ENCODE assay signal across 8 cellular contexts in the genomic region with DNA sequence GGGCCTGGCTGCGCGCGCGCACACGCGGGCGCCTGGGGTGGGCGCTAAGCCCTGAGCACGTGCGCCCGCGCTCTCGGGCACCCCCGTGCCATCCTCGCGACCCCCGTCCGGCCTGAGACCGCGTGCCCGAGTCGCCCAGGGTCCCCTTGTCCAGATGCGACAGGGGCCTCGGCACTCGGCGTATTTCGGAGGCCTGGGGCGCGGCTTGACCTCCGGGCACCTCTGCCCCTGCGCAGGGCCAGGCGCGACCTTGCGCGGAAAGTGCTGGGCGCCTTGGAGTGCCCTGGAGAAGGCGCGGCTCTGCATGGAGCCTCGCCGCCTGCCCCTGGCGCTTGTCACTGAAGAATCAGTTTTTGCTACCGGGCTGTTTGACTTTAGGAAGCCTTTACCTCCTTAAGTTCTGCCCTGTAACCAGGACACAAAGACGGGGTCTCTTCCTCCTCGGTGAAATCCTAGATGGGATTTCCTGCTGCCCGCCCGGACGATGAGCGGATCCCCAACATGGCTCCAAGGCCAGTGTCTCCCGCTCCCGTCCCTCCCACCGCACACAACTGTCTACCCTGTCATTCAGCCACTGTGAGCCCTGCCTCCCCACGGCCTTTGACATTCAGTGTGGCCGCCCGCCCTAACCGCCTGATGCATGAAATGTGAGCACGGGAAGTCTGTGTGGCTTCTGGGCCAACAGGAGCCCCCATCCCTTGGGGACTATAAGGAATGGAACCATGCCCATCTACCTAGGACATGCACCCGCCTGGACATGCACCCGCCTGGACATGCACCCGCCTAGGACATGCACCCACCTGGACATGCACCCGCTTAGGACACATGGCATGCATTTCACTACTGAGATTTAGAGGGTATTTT. TPM values are rescaled to one million over a fixed set of nuclear protein-coding genes. Genes with fewer than 3 reads are reported as not detected.
DNase-seq lines count a peak whose midpoint lies in the region; ATAC-seq and TF ChIP-seq lines count a peak whose summit lies in the region.

No MANE protein-coding gene starts in this region.

- POLR2A ChIA-PET in naive thymus-derived CD8-positive, alpha-beta T cell (lab: Charles Lee) = no interaction called here

- H3K4me1 ChIP-seq in CD4-positive, CD25-positive, alpha-beta regulatory T cell (ENCODE audit: control insufficient read depth, insufficient read depth, low read length, poor library complexity, severe bottlenecking) = peaks cover 13% of the 10 kb centered on the region
- peaks cover 11% of the 10 kb centered on the region for H3K4me1 ChIP-seq in effector memory CD4-positive, alpha-beta T cell (ENCODE audit: control insufficient read depth, insufficient read depth, low read length, poor library complexity, severe bottlenecking)

- no peak for TF ChIP-seq CTCF in LNCaP clone FGC (IDR thresholded peaks at IDR 0.05; ENCODE audit: control insufficient read depth, extremely low read depth, insufficient read depth)

- no peak for ATAC-seq in CD4-positive, CD25-positive, alpha-beta regulatory T cell (ENCODE audit: low read depth in 2 of 2)
- ATAC-seq in naive thymus-derived CD8-positive, alpha-beta T cell = peak in 1 of 2 donors; percentile 4

- no peaks in the 10 kb centered on the region for H3K36me3 ChIP-seq in CD4-positive, CD25-positive, alpha-beta regulatory T cell (ENCODE audit: control insufficient read depth, insufficient read depth, low read length)
- no peaks in the 10 kb centered on the region for H3K36me3 ChIP-seq in effector memory CD4-positive, alpha-beta T cell (ENCODE audit: control insufficient read depth, insufficient read depth, low read length)

- H3K4me3 ChIP-seq in CD4-positive, CD25-positive, alpha-beta regulatory T cell (ENCODE audit: low read depth, low read length) = no peak overlapping the region
- H3K4me3 ChIP-seq in LNCaP clone FGC (ENCODE audit: low read depth, low read length) = peak overlapping the region; percentile 62
- H3K4me3 ChIP-seq in effector memory CD4-positive, alpha-beta T cell (ENCODE audit: insufficient read depth, low read depth, low read length, poor library complexity, severe bottlenecking) = peak overlapping the region; percentile 64

- H3K9me3 Mint-ChIP-seq in CD4-positive, CD25-positive, alpha-beta regulatory T cell = peaks cover 0 to 2% (median 0%) of the 10 kb centered on the region in 7 donors
- peaks cover 0 to 1% (median 0%) of the 10 kb centered on the region in 9 donors for H3K9me3 Mint-ChIP-seq in naive thymus-derived CD8-positive, alpha-beta T cell

- peaks cover 0 to 12% (median 5%) of the 10 kb centered on the region in 4 donors for H3K4me1 Mint-ChIP-seq in CD4-positive, CD25-positive, alpha-beta regulatory T cell
- peaks cover 6 to 21% (median 14%) of the 10 kb centered on the region in 4 donors for H3K4me1 Mint-ChIP-seq in naive thymus-derived CD8-positive, alpha-beta T cell

- peak in 1 of 3 donors; percentile 13 for DNase-seq in CD4-positive, CD25-positive, alpha-beta regulatory T cell
- DNase-seq in LNCaP clone FGC (ENCODE audit: low read depth) (no peak), cerebellar cortex (ENCODE audit: low spot score) (no peak), kidney glomerular epithelial cell (lab: John Stamatoyannopoulos, UW) (no peak), NCI-H128 (lab: John Stamatoyannopoulos, UW; ENCODE audit: unreplicated experiment) (no peak)
- DNase-seq in effector memory CD4-positive, alpha-beta T cell = no peak
- DNase-seq in naive thymus-derived CD8-positive, alpha-beta T cell = peak in 2 of 10 donors; percentile 21 to 25
- DNase-seq in stimulated activated CD4-positive, alpha-beta T cell treated with anti-CD3 and anti-CD28 coated beads, Interleukin-4, amount 100 ng/mL, for 24 hours = no peak

- peak overlapping the region; percentile 73 to 90 (median 84) for H3K4me3 Mint-ChIP-seq in CD4-positive, CD25-positive, alpha-beta regulatory T cell
- H3K4me3 Mint-ChIP-seq in naive thymus-derived CD8-positive, alpha-beta T cell = peak overlapping the region; percentile 71 to 85 (median 78)

- H3K27ac Mint-ChIP-seq in CD4-positive, CD25-positive, alpha-beta regulatory T cell = peak overlapping the region in 1 of 3 donors; percentile 67
- H3K27ac Mint-ChIP-seq in naive thymus-derived CD8-positive, alpha-beta T cell = peak overlapping the region in 6 of 10 donors; percentile 25 to 80 (median 46)

- H3K27me3 ChIP-seq in CD4-positive, CD25-positive, alpha-beta regulatory T cell (ENCODE audit: control insufficient read depth, insufficient read depth, low read length) = peaks cover 4% of the 10 kb centered on the region
- no peaks in the 10 kb centered on the region for H3K27me3 ChIP-seq in effector memory CD4-positive, alpha-beta T cell (replicated peaks; ENCODE audit: control insufficient read depth, insufficient read depth, low read length, poor library complexity, severe bottlenecking)

- H3K9me3 ChIP-seq in CD4-positive, CD25-positive, alpha-beta regulatory T cell (ENCODE audit: control insufficient read depth in 2 of 2, low read length in 2 of 2) = no peaks in the 10 kb centered on the region
- no peaks in the 10 kb centered on the region for H3K9me3 ChIP-seq in effector memory CD4-positive, alpha-beta T cell (ENCODE audit: control insufficient read depth, low read length)

- no peaks in the 10 kb centered on the region for H3K36me3 Mint-ChIP-seq in CD4-positive, CD25-positive, alpha-beta regulatory T cell
- H3K36me3 Mint-ChIP-seq in naive thymus-derived CD8-positive, alpha-beta T cell = no peaks in the 10 kb centered on the region

- H3K27me3 Mint-ChIP-seq in CD4-positive, CD25-positive, alpha-beta regulatory T cell = peaks cover 27% of the 10 kb centered on the region
- H3K27me3 Mint-ChIP-seq in naive thymus-derived CD8-positive, alpha-beta T cell = no peaks in the 10 kb centered on the region

- H3K27ac ChIP-seq in CD4-positive, CD25-positive, alpha-beta regulatory T cell (ENCODE audit: insufficient read depth, low read length, poor library complexity, severe bottlenecking) = peak overlapping the region; percentile 57
- H3K27ac ChIP-seq in effector memory CD4-positive, alpha-beta T cell (ENCODE audit: insufficient read depth, low read length, poor library complexity, severe bottlenecking) = no peak overlapping the region

RNA-seq across cellular contexts. Expression of a gene that starts 1.1 kb away (rescaled TPM):
- total RNA-seq in CD4-positive, CD25-positive, alpha-beta regulatory T cell = 6.6 TPM
- polyA plus RNA-seq in CD4-positive, CD25-positive, alpha-beta regulatory T cell = 1 to 10 TPM; 3.5 to 7.0 (median 6.5) TPM
- total RNA-seq in naive thymus-derived CD8-positive, alpha-beta T cell = 10 to 100 TPM; 10.2 to 11.2 TPM
- 1 to 10 TPM; 5.5 to 6.6 (median 5.8) TPM for polyA plus RNA-seq in naive thymus-derived CD8-positive, alpha-beta T cell

RNA-seq across cellular contexts. Expression of a gene that starts 23.2 kb away (rescaled TPM):
- total RNA-seq in CD4-positive, CD25-positive, alpha-beta regulatory T cell = 2.6 TPM
- 1 to 10 TPM in 3 of 4 donors, under 1 TPM in 1; 0.67 to 3.3 (median 2.2) TPM for polyA plus RNA-seq in CD4-positive, CD25-positive, alpha-beta regulatory T cell
- total RNA-seq in naive thymus-derived CD8-positive, alpha-beta T cell = 1 to 10 TPM; 6.9 to 7.9 TPM
- 1 to 10 TPM; 2.4 to 4.7 (median 4.4) TPM for polyA plus RNA-seq in naive thymus-derived CD8-positive, alpha-beta T cell
